35 cellular contexts compared by ENCODE assay signal in the genomic region with DNA sequence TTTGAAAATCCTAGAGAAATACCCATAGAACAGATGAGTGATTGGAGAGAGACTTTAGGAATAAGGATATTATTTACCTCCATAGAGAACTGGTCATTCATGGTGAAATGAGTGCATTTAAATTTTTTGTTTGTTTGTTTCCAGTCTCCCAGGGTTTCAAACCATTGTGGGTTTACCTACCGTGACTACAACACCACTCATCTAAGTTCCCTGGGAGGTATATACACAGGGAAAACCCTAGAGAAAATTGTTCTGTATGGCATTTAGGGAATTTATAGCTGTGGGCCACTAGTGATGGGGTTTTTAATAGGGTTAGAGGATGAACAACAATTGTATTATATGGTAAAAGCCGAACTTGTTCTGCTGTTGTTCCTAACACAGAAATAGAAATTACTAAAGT.
"Had no signal": no experiment of that assay in that cellular context is flagged by ENCODE, and none has a peak within 500 bp of the region (broad histone marks: within the 10 kb centered on the region; RNA-seq: fewer than 3 reads in every experiment).

No MANE protein-coding gene starts in this region.

- H3K4me1 Mint-ChIP-seq: activated naive CD8-positive, alpha-beta T cell treated with anti-CD3 and anti-CD28 coated beads, Interleukin-2, amount 50 U/mL, for 24 hours; memory B cell; neural crest cell; stimulated activated memory B cell treated with anti-CD40 and anti-IgM and Interleukin-4, amounts not matched to agents 10 μg/mL and 1 μg/mL and 100 μg/mL, for 72 hours; stimulated activated naive CD8-positive, alpha-beta T cell treated with anti-CD3 and anti-CD28 coated beads, Interleukin-15, amount 100 ng/mL, for 72 hours had no signal

- H3K27me3 ChIP-seq: right atrium auricular region, upper lobe of left lung, vagina had no signal

- FAIRE-seq: endothelial cell of umbilical vein, keratinocyte had no signal

- DNase-seq: activated CD4-positive, alpha-beta T cell treated with anti-CD3 and anti-CD28 coated beads for 48 hours; activated CD4-positive, alpha-beta T cell treated with anti-CD3 and anti-CD28 coated beads, Interleukin-2, amount 50 U/mL, for 48 hours; activated CD8-positive, alpha-beta memory T cell treated with anti-CD3 and anti-CD28 coated beads for 24 hours; activated gamma-delta T cell; activated naive CD4-positive, alpha-beta T cell treated with anti-CD3 and anti-CD28 coated beads, Interleukin-2, amount 50 U/mL, for 16 hours; activated naive CD8-positive, alpha-beta T cell treated with anti-CD3 and anti-CD28 coated beads, Interleukin-2, amount 50 U/mL, for 24 hours; activated T-cell treated with anti-CD3 and anti-CD28 coated beads, Interleukin-2, amount 50 U/mL, for 1 hour; amygdala; caudate nucleus; foreskin melanocyte; hippocampal formation; midbrain; naive thymus-derived CD8-positive, alpha-beta T cell; nucleus accumbens; psoas muscle; stimulated activated CD4-positive, alpha-beta T cell treated with anti-CD3 and anti-CD28 coated beads, Interleukin-1b, Interleukin-23, amount 100 ng/mL, for 48 hours; stimulated activated CD4-positive, alpha-beta T cell treated with anti-CD3 and anti-CD28 coated beads, Interleukin-4, amount 100 ng/mL, for 4 hours; stimulated activated CD8-positive, alpha-beta memory T cell treated with anti-CD3 and anti-CD28 coated beads, Interleukin-4, amount 100 ng/mL, for 48 hours; stimulated activated naive CD8-positive, alpha-beta T cell treated with anti-CD3 and anti-CD28 coated beads, Interleukin-15, amount 100 ng/mL, for 72 hours; substantia nigra; upper lobe of left lung had no signal

- H3K4me2 ChIP-seq: smooth muscle cell had no signal

- H3K4me3 ChIP-seq: psoas muscle, right atrium auricular region, smooth muscle cell, upper lobe of left lung, vagina had no signal

- H3K4me1 ChIP-seq: parathyroid adenoma had no signal

- H3K9me3 ChIP-seq: psoas muscle, right atrium auricular region, upper lobe of left lung, vagina had no signal

- H3K27ac ChIP-seq: parathyroid adenoma, psoas muscle, right atrium auricular region, upper lobe of left lung, vagina, VCaP had no signal

- H3K9me3 Mint-ChIP-seq: activated naive CD8-positive, alpha-beta T cell treated with anti-CD3 and anti-CD28 coated beads, Interleukin-2, amount 50 U/mL, for 24 hours; activated T-helper 1 cell treated with anti-CD3 and anti-CD28 coated beads, Interleukin-12 subunit alpha, Interleukin-12 subunit beta, Interleukin-2, Interleukin-4 antibody, amounts not matched to agents 30 ng/mL and 10 ng/mL and 1 ng/mL, durations not matched to agents 14 hours and 24 hours and 36 hours; brain; memory B cell; naive thymus-derived CD8-positive, alpha-beta T cell; neural crest cell; stimulated activated memory B cell treated with anti-CD40 and anti-IgM and Interleukin-4, amounts not matched to agents 10 μg/mL and 1 μg/mL and 100 μg/mL, for 72 hours; stimulated activated naive CD8-positive, alpha-beta T cell treated with anti-CD3 and anti-CD28 coated beads, Interleukin-15, amount 100 ng/mL, for 72 hours had no signal

- H3K4me3 Mint-ChIP-seq: activated naive CD8-positive, alpha-beta T cell treated with anti-CD3 and anti-CD28 coated beads, Interleukin-2, amount 50 U/mL, for 24 hours; activated T-helper 1 cell treated with anti-CD3 and anti-CD28 coated beads, Interleukin-12 subunit alpha, Interleukin-12 subunit beta, Interleukin-2, Interleukin-4 antibody, amounts not matched to agents 30 ng/mL and 10 ng/mL and 1 ng/mL, durations not matched to agents 14 hours and 24 hours and 36 hours; brain; memory B cell; naive thymus-derived CD8-positive, alpha-beta T cell; neural crest cell; stimulated activated memory B cell treated with anti-CD40 and anti-IgM and Interleukin-4, amounts not matched to agents 10 μg/mL and 1 μg/mL and 100 μg/mL, for 72 hours; stimulated activated naive CD8-positive, alpha-beta T cell treated with anti-CD3 and anti-CD28 coated beads, Interleukin-15, amount 100 ng/mL, for 72 hours had no signal

- H3K36me3 ChIP-seq: vagina had no signal

- H3K9ac ChIP-seq: parathyroid adenoma had no signal

- H3K27me3 Mint-ChIP-seq: activated naive CD8-positive, alpha-beta T cell treated with anti-CD3 and anti-CD28 coated beads, Interleukin-2, amount 50 U/mL, for 24 hours; brain; memory B cell; naive thymus-derived CD8-positive, alpha-beta T cell; stimulated activated memory B cell treated with anti-CD40 and anti-IgM and Interleukin-4, amounts not matched to agents 10 μg/mL and 1 μg/mL and 100 μg/mL, for 72 hours; stimulated activated naive CD8-positive, alpha-beta T cell treated with anti-CD3 and anti-CD28 coated beads, Interleukin-15, amount 100 ng/mL, for 72 hours had no signal

- H3K27ac Mint-ChIP-seq: activated naive CD8-positive, alpha-beta T cell treated with anti-CD3 and anti-CD28 coated beads, Interleukin-2, amount 50 U/mL, for 24 hours; activated T-helper 1 cell treated with anti-CD3 and anti-CD28 coated beads, Interleukin-12 subunit alpha, Interleukin-12 subunit beta, Interleukin-2, Interleukin-4 antibody, amounts not matched to agents 30 ng/mL and 10 ng/mL and 1 ng/mL, durations not matched to agents 14 hours and 24 hours and 36 hours; brain; memory B cell; stimulated activated memory B cell treated with anti-CD40 and anti-IgM and Interleukin-4, amounts not matched to agents 10 μg/mL and 1 μg/mL and 100 μg/mL, for 72 hours; stimulated activated naive CD8-positive, alpha-beta T cell treated with anti-CD3 and anti-CD28 coated beads, Interleukin-15, amount 100 ng/mL, for 72 hours had no signal

- ATAC-seq: activated CD4-positive, CD25-positive, alpha-beta regulatory T cell treated with anti-CD3 and anti-CD28 coated beads, Interleukin-2, amount 50 U/mL, for 24 hours; activated naive CD8-positive, alpha-beta T cell treated with anti-CD3 and anti-CD28 coated beads, Interleukin-2, amount 50 U/mL, for 24 hours; esophagus mucosa; naive thymus-derived CD8-positive, alpha-beta T cell; psoas muscle; stimulated activated memory B cell treated with anti-CD40 and anti-IgM and Interleukin-4, amounts not matched to agents 10 μg/mL and 1 μg/mL and 100 μg/mL, for 72 hours; stimulated activated naive CD8-positive, alpha-beta T cell treated with anti-CD3 and anti-CD28 coated beads, Interleukin-15, amount 100 ng/mL, for 72 hours had no signal

- H2AFZ ChIP-seq: parathyroid adenoma had no signal

- H3K79me2 ChIP-seq: parathyroid adenoma had no signal
